Comparison of ENCODE assay signal across 8 cellular contexts in genomic region chr1:58968360-58968952, GRCh38.
A peak's percentile ranks its signal among the peaks of the same experiment; 100 is the strongest.
DNase-seq lines count a peak whose midpoint lies in the region; ATAC-seq and TF ChIP-seq lines count a peak whose summit lies in the region.

No MANE protein-coding gene starts in this region.

- no peaks in the 10 kb centered on the region for H3K36me3 ChIP-seq in MG63

- intact Hi-C loops in left colon (cut with DNase I, micrococcal nuclease), result no loop called here

- H3K27me3 ChIP-seq in MG63, result no peaks in the 10 kb centered on the region

- no peaks in the 10 kb centered on the region for H3K9me3 ChIP-seq in MG63

- H3K4me3 ChIP-seq in MG63, result no peak overlapping the region
- H3K4me3 ChIP-seq in astrocyte of the spinal cord (ENCODE audit: low read depth, low read length), result no peak overlapping the region

- TF ChIP-seq CTCF in astrocyte of the spinal cord (IDR thresholded peaks at IDR 0.05; ENCODE audit: low read depth, low read length), result no peak

- in situ Hi-C loops in astrocyte of the spinal cord (cut with HindIII; ENCODE audit: low sequenced_read_pairs), result no loop called here

- ATAC-seq in GM18498 (IDR thresholded peaks at IDR 0.05; ENCODE audit: unreplicated experiment) (peak; percentile 87), GM21737 (IDR thresholded peaks at IDR 0.05; ENCODE audit: unreplicated experiment) (peak; percentile 83), left colon (peak; percentile 47)

- DNase-seq in MG63 (peak; percentile 77), astrocyte of the spinal cord (ENCODE audit: low read depth, low spot score) (peak; percentile 55), left colon (peak; percentile 69 to 79), substantia nigra (lab: John Stamatoyannopoulos, UW) (peak in 30 of 49 donors; percentile 2 to 62 (median 12)), GDM1 (lab: John Stamatoyannopoulos, UW) (no peak), iPS-NIHi7 (ENCODE audit: extremely low spot score) (no peak)

- no peak overlapping the region for H3K27ac ChIP-seq in substantia nigra (ENCODE audit: low read depth, low read length, poor library complexity, severe bottlenecking)

Comparison
In these comparisons a context has a peak if more than half of its experiments do, and no peak if none do; other contexts are left out.
1. DNase-seq: peak in MG63 (single experiment), astrocyte of the spinal cord (single experiment), left colon (2 of 2) and substantia nigra (30 of 49); none in GDM1 (single experiment) and iPS-NIHi7 (single experiment).
2. Peak in every context shown above with its lines, with median percentiles within 50 percentile points of each other: ATAC-seq.